In genomic region chr15:98853593-98854420, GRCh38 we compare ENCODE assay signal across 8 cellular contexts.
DNase-seq lines count a peak whose midpoint lies in the region; ATAC-seq and TF ChIP-seq lines count a peak whose summit lies in the region.

No MANE protein-coding gene starts in this region.

- H3K27ac ChIP-seq in suprapubic skin, result peak overlapping the region; percentile 95

- no peaks in the 10 kb centered on the region for H3K36me3 Mint-ChIP-seq in activated CD4-positive, alpha-beta T cell treated with anti-CD3 and anti-CD28 coated beads, Interleukin-2, amount 10 ng/mL, durations not matched to agents 24 days and 14 days (ENCODE audit: low read depth)
- no peaks in the 10 kb centered on the region for H3K36me3 Mint-ChIP-seq in activated naive CD8-positive, alpha-beta T cell treated with anti-CD3 and anti-CD28 coated beads for 36 hours
- H3K36me3 Mint-ChIP-seq in immature natural killer cell, result no peaks in the 10 kb centered on the region

- no peak for DNase-seq in activated CD4-positive, alpha-beta T cell treated with anti-CD3 and anti-CD28 coated beads, Interleukin-2, amount 10 ng/mL, durations not matched to agents 24 days and 14 days
- DNase-seq in activated CD4-positive, alpha-beta T cell treated with anti-CD3 and anti-CD28 coated beads for 48 hours, result no peak
- DNase-seq in activated naive CD8-positive, alpha-beta T cell treated with anti-CD3 and anti-CD28 coated beads for 36 hours, result no peak
- no peak for DNase-seq in immature natural killer cell
- DNase-seq in suprapubic skin (ENCODE audit: low spot score in 2 of 2), result no peak
- no peak for DNase-seq in AG20443 (ENCODE audit: low spot score)

- peak overlapping the region; percentile 96 for H3K27ac Mint-ChIP-seq in activated CD4-positive, alpha-beta T cell treated with anti-CD3 and anti-CD28 coated beads, Interleukin-2, amount 10 ng/mL, durations not matched to agents 24 days and 14 days
- peak overlapping the region; percentile 87 for H3K27ac Mint-ChIP-seq in activated naive CD8-positive, alpha-beta T cell treated with anti-CD3 and anti-CD28 coated beads for 36 hours
- H3K27ac Mint-ChIP-seq in immature natural killer cell, result peak overlapping the region; percentile 62 to 99 (median 95)

- H3K4me1 ChIP-seq in suprapubic skin, result peaks cover 71% of the 10 kb centered on the region

- no peaks in the 10 kb centered on the region for H3K9me3 Mint-ChIP-seq in activated CD4-positive, alpha-beta T cell treated with anti-CD3 and anti-CD28 coated beads, Interleukin-2, amount 10 ng/mL, durations not matched to agents 24 days and 14 days
- H3K9me3 Mint-ChIP-seq in activated naive CD8-positive, alpha-beta T cell treated with anti-CD3 and anti-CD28 coated beads for 36 hours, result no peaks in the 10 kb centered on the region
- no peaks in the 10 kb centered on the region for H3K9me3 Mint-ChIP-seq in immature natural killer cell

- ATAC-seq in HG03442 (IDR thresholded peaks at IDR 0.05; ENCODE audit: unreplicated experiment), result no peak
- ATAC-seq in HG03039 (IDR thresholded peaks at IDR 0.05; ENCODE audit: unreplicated experiment), result no peak

- no peaks in the 10 kb centered on the region for H3K36me3 ChIP-seq in suprapubic skin

- TF ChIP-seq POLR2A in suprapubic skin (IDR thresholded peaks at IDR 0.05), result no peak

- H3K4me3 Mint-ChIP-seq in activated CD4-positive, alpha-beta T cell treated with anti-CD3 and anti-CD28 coated beads, Interleukin-2, amount 10 ng/mL, durations not matched to agents 24 days and 14 days, result peak overlapping the region; percentile 93
- H3K4me3 Mint-ChIP-seq in activated naive CD8-positive, alpha-beta T cell treated with anti-CD3 and anti-CD28 coated beads for 36 hours, result peak overlapping the region; percentile 88
- peak overlapping the region; percentile 95 to 98 (median 96) for H3K4me3 Mint-ChIP-seq in immature natural killer cell

- no peak for TF ChIP-seq EP300 in suprapubic skin (IDR thresholded peaks at IDR 0.05)

- no peaks in the 10 kb centered on the region for H3K27me3 Mint-ChIP-seq in activated CD4-positive, alpha-beta T cell treated with anti-CD3 and anti-CD28 coated beads, Interleukin-2, amount 10 ng/mL, durations not matched to agents 24 days and 14 days
- H3K27me3 Mint-ChIP-seq in activated naive CD8-positive, alpha-beta T cell treated with anti-CD3 and anti-CD28 coated beads for 36 hours, result no peaks in the 10 kb centered on the region
- peaks cover 8 to 13% (median 11%) of the 10 kb centered on the region in 3 donors for H3K27me3 Mint-ChIP-seq in immature natural killer cell (ENCODE audit: low read depth in 3 of 3)

- TF ChIP-seq CTCF in suprapubic skin (IDR thresholded peaks at IDR 0.05), result no peak

- H3K27me3 ChIP-seq in suprapubic skin, result no peaks in the 10 kb centered on the region

- H3K4me1 Mint-ChIP-seq in activated CD4-positive, alpha-beta T cell treated with anti-CD3 and anti-CD28 coated beads, Interleukin-2, amount 10 ng/mL, durations not matched to agents 24 days and 14 days, result peaks cover 50% of the 10 kb centered on the region
- H3K4me1 Mint-ChIP-seq in activated naive CD8-positive, alpha-beta T cell treated with anti-CD3 and anti-CD28 coated beads for 36 hours, result peaks cover 45% of the 10 kb centered on the region
- H3K4me1 Mint-ChIP-seq in immature natural killer cell, result peaks cover 50 to 59% of the 10 kb centered on the region in 2 donors

- no peaks in the 10 kb centered on the region for H3K9me3 ChIP-seq in suprapubic skin

- peak overlapping the region; percentile 55 for H3K4me3 ChIP-seq in suprapubic skin

- 26% methylated on average over 18 of the region's 18 CpGs for WGBS in suprapubic skin

- intact Hi-C loops in activated CD4-positive, alpha-beta T cell treated with anti-CD3 and anti-CD28 coated beads, Interleukin-2, amount 10 ng/mL, durations not matched to agents 24 days and 14 days (cut with micrococcal nuclease), result loop anchor here (1.0 kb wide), 1 partner anchor 12 kb away; no protein-coding TSS in a partner anchor
